19 cellular contexts compared by ENCODE assay signal in genomic region chr1:159825564-159825963, GRCh38. TPM values are rescaled to one million over a fixed set of nuclear protein-coding genes. Genes with fewer than 3 reads are reported as not detected.
DNase-seq lines count a peak whose midpoint lies in the region; ATAC-seq and TF ChIP-seq lines count a peak whose summit lies in the region.
"Had no signal": no experiment of that assay in that cellular context is flagged by ENCODE, and none has a peak within 500 bp of the region (broad histone marks: within the 10 kb centered on the region; RNA-seq: fewer than 3 reads in every experiment).

No MANE protein-coding gene starts in this region.

- peaks cover 19% of the 10 kb centered on the region for H3K4me1 ChIP-seq in CD4-positive, CD25-positive, alpha-beta regulatory T cell (ENCODE audit: control insufficient read depth, insufficient read depth, low read length, poor library complexity, severe bottlenecking)
- peaks cover 31 to 52% of the 10 kb centered on the region in 2 donors for H3K4me1 ChIP-seq in naive thymus-derived CD4-positive, alpha-beta T cell (ENCODE audit: control insufficient read depth in 2 of 2, insufficient read depth in 2 of 2, low read length in 2 of 2)
- H3K4me1 ChIP-seq: SJCRH30, tibial artery had no signal

- POLR2A ChIA-PET in activated CD8-positive, alpha-beta T cell treated with anti-CD3 and anti-CD28 coated beads for 36 hours (lab: Charles Lee) = interaction anchor here (2.1 kb wide), 1 partner anchor 97 kb away, joined by 10 read pairs; no protein-coding TSS in a partner anchor
- POLR2A ChIA-PET in naive thymus-derived CD4-positive, alpha-beta T cell (lab: Charles Lee) = interaction anchor here (0.9 kb wide), 1 partner anchor 48 kb away, joined by 3 read pairs; no protein-coding TSS in a partner anchor

- no peaks in the 10 kb centered on the region for H3K36me3 ChIP-seq in CD4-positive, CD25-positive, alpha-beta regulatory T cell (ENCODE audit: control insufficient read depth, insufficient read depth, low read length)
- H3K36me3 ChIP-seq in naive thymus-derived CD4-positive, alpha-beta T cell (ENCODE audit: control insufficient read depth in 2 of 3, insufficient read depth in 3 of 3, low read length in 3 of 3) = no peaks in the 10 kb centered on the region
- H3K36me3 ChIP-seq in H7 (replicated peaks; ENCODE audit: control insufficient read depth, insufficient read depth, low read length) = no peaks in the 10 kb centered on the region
- H3K36me3 ChIP-seq: heart left ventricle, left ventricle myocardium inferior, SJCRH30, tibial artery had no signal

- no peaks in the 10 kb centered on the region for H3K36me3 Mint-ChIP-seq in CD4-positive, CD25-positive, alpha-beta regulatory T cell
- H3K36me3 Mint-ChIP-seq in activated CD8-positive, alpha-beta T cell treated with anti-CD3 and anti-CD28 coated beads for 36 hours (ENCODE audit: low read depth) = peaks cover 3% of the 10 kb centered on the region
- peaks cover 0 to 30% (median 0%) of the 10 kb centered on the region in 5 donors for H3K36me3 Mint-ChIP-seq in naive thymus-derived CD4-positive, alpha-beta T cell

- CTCF ChIA-PET in activated CD8-positive, alpha-beta T cell treated with anti-CD3 and anti-CD28 coated beads for 36 hours (lab: Charles Lee) = interaction anchor here (1.3 kb wide), 1 partner anchor 65 kb away, joined by 4 read pairs; no protein-coding TSS in a partner anchor
- CTCF ChIA-PET in naive thymus-derived CD4-positive, alpha-beta T cell (lab: Charles Lee) = interaction anchor here (0.6 kb wide), 1 partner anchor 25 kb away, joined by 3 read pairs; no protein-coding TSS in a partner anchor

- no peak for ATAC-seq in CD4-positive, CD25-positive, alpha-beta regulatory T cell (ENCODE audit: low read depth in 2 of 2)
- peak; percentile 2 for ATAC-seq in activated CD8-positive, alpha-beta T cell treated with anti-CD3 and anti-CD28 coated beads for 36 hours
- ATAC-seq in naive thymus-derived CD4-positive, alpha-beta T cell = no peak

- no peak overlapping the region for H3K27ac ChIP-seq in CD4-positive, CD25-positive, alpha-beta regulatory T cell (ENCODE audit: insufficient read depth, low read length, poor library complexity, severe bottlenecking)
- no peak overlapping the region for H3K27ac ChIP-seq in naive thymus-derived CD4-positive, alpha-beta T cell (ENCODE audit: low read depth, low read length)
- H3K27ac ChIP-seq: left ventricle myocardium inferior, SJCRH30, tibial artery had no signal

- intact Hi-C loops in activated CD8-positive, alpha-beta T cell treated with anti-CD3 and anti-CD28 coated beads for 36 hours (cut with micrococcal nuclease) = no loop called here
- intact Hi-C loops in naive thymus-derived CD4-positive, alpha-beta T cell (cut with micrococcal nuclease) = loop anchor here in 1 of 2 donors (5.0 kb wide), 1 partner anchor 43 kb away; the partner anchor contains the start of gene DUSP23

- no peak for DNase-seq in CD4-positive, CD25-positive, alpha-beta regulatory T cell
- DNase-seq in EH (ENCODE audit: low read depth) (peak; percentile 37), NCI-H146 (lab: John Stamatoyannopoulos, UW) (no peak), H7 (no peak), NCI-H69 (lab: John Stamatoyannopoulos, UW) (no peak)
- DNase-seq in activated CD8-positive, alpha-beta T cell treated with anti-CD3 and anti-CD28 coated beads for 36 hours = no peak
- no peak for DNase-seq in naive thymus-derived CD4-positive, alpha-beta T cell
- DNase-seq: activated CD8-positive, alpha-beta memory T cell treated with anti-CD3 and anti-CD28 coated beads, Interleukin-2, amount 50 U/mL, for 48 hours; activated gamma-delta T cell; heart left ventricle; left ventricle myocardium inferior; NCI-H1436 treated with DMSO at 0.1 percent for 48 hours; NCI-H82; occipital lobe; SJCRH30; stimulated activated CD4-positive, alpha-beta T cell treated with anti-CD3 and anti-CD28 coated beads, Interleukin-15, amount 100 ng/mL, for 24 hours; T-helper 9 cell; tibial artery had no signal

- peaks cover 6 to 32% (median 24%) of the 10 kb centered on the region in 4 donors for H3K4me1 Mint-ChIP-seq in CD4-positive, CD25-positive, alpha-beta regulatory T cell
- H3K4me1 Mint-ChIP-seq in activated CD8-positive, alpha-beta T cell treated with anti-CD3 and anti-CD28 coated beads for 36 hours (ENCODE audit: low read depth) = peaks cover 53% of the 10 kb centered on the region
- H3K4me1 Mint-ChIP-seq in naive thymus-derived CD4-positive, alpha-beta T cell = peaks cover 44 to 67% (median 48%) of the 10 kb centered on the region in 7 donors

- H3K27me3 Mint-ChIP-seq in CD4-positive, CD25-positive, alpha-beta regulatory T cell = peaks cover 5% of the 10 kb centered on the region
- H3K27me3 Mint-ChIP-seq in activated CD8-positive, alpha-beta T cell treated with anti-CD3 and anti-CD28 coated beads for 36 hours = no peaks in the 10 kb centered on the region
- peaks cover 0 to 48% (median 0%) of the 10 kb centered on the region in 5 donors for H3K27me3 Mint-ChIP-seq in naive thymus-derived CD4-positive, alpha-beta T cell

- TF ChIP-seq CTCF in activated CD8-positive, alpha-beta T cell treated with anti-CD3 and anti-CD28 coated beads for 36 hours (IDR thresholded peaks at IDR 0.05) = no peak

- H3K4me3 ChIP-seq in CD4-positive, CD25-positive, alpha-beta regulatory T cell (ENCODE audit: low read depth, low read length) = no peak overlapping the region
- H3K4me3 ChIP-seq in naive thymus-derived CD4-positive, alpha-beta T cell (ENCODE audit: low read length) = no peak overlapping the region
- H3K4me3 ChIP-seq in H7 (ENCODE audit: insufficient read depth, low read depth, low read length) = no peak overlapping the region
- H3K4me3 ChIP-seq: left ventricle myocardium inferior, SJCRH30, tibial artery had no signal

- H3K27me3 ChIP-seq in CD4-positive, CD25-positive, alpha-beta regulatory T cell (ENCODE audit: control insufficient read depth, insufficient read depth, low read length) = no peaks in the 10 kb centered on the region
- H3K27me3 ChIP-seq in naive thymus-derived CD4-positive, alpha-beta T cell (ENCODE audit: control insufficient read depth in 2 of 2, insufficient read depth in 2 of 2, low read length in 2 of 2) = no peaks in the 10 kb centered on the region
- peaks cover 24% of the 10 kb centered on the region; the same call in 1 of the 2 replicates for H3K27me3 ChIP-seq in H7 (ENCODE audit: control insufficient read depth, insufficient read depth, low read length)

- H3K9me3 ChIP-seq in CD4-positive, CD25-positive, alpha-beta regulatory T cell (ENCODE audit: control insufficient read depth in 2 of 2, low read length in 2 of 2) = no peaks in the 10 kb centered on the region
- H3K9me3 ChIP-seq in naive thymus-derived CD4-positive, alpha-beta T cell (ENCODE audit: control insufficient read depth in 2 of 3, low read length in 3 of 3) = peaks cover 0 to 7% (median 0%) of the 10 kb centered on the region in 3 experiments
- H3K9me3 ChIP-seq: heart left ventricle, left ventricle myocardium inferior, SJCRH30, tibial artery had no signal

- H3K4me3 Mint-ChIP-seq in CD4-positive, CD25-positive, alpha-beta regulatory T cell = no peak overlapping the region
- H3K4me3 Mint-ChIP-seq in activated CD8-positive, alpha-beta T cell treated with anti-CD3 and anti-CD28 coated beads for 36 hours = no peak overlapping the region
- H3K4me3 Mint-ChIP-seq in naive thymus-derived CD4-positive, alpha-beta T cell = peak overlapping the region in 7 of 10 donors; percentile 28 to 75 (median 61)

- peak overlapping the region in 2 of 3 donors; percentile 11 to 76 for H3K27ac Mint-ChIP-seq in CD4-positive, CD25-positive, alpha-beta regulatory T cell
- H3K27ac Mint-ChIP-seq in activated CD8-positive, alpha-beta T cell treated with anti-CD3 and anti-CD28 coated beads for 36 hours = peak overlapping the region; percentile 88
- H3K27ac Mint-ChIP-seq in naive thymus-derived CD4-positive, alpha-beta T cell = peak overlapping the region in 7 of 9 donors; percentile 1 to 76 (median 65)

- peaks cover 0 to 1% (median 0%) of the 10 kb centered on the region in 7 donors for H3K9me3 Mint-ChIP-seq in CD4-positive, CD25-positive, alpha-beta regulatory T cell
- peaks cover 4% of the 10 kb centered on the region for H3K9me3 Mint-ChIP-seq in activated CD8-positive, alpha-beta T cell treated with anti-CD3 and anti-CD28 coated beads for 36 hours
- H3K9me3 Mint-ChIP-seq in naive thymus-derived CD4-positive, alpha-beta T cell = peaks cover 0 to 16% (median 4%) of the 10 kb centered on the region in 11 donors

RNA-seq across cellular contexts. Expression of gene SLAMF8, which starts 1.1 kb away (rescaled TPM):
- not detected for total RNA-seq in CD4-positive, CD25-positive, alpha-beta regulatory T cell
- under 1 TPM in 1 of 4 donors, not detected in 3; 0.72 TPM for polyA plus RNA-seq in CD4-positive, CD25-positive, alpha-beta regulatory T cell
- total RNA-seq in activated CD8-positive, alpha-beta T cell treated with anti-CD3 and anti-CD28 coated beads for 36 hours = under 1 TPM; 0.54 TPM
- total RNA-seq in naive thymus-derived CD4-positive, alpha-beta T cell = 1 to 10 TPM in 4 of 5 experiments, under 1 TPM in 1; 0.27 to 1.7 (median 1.3) TPM
- polyA plus RNA-seq in naive thymus-derived CD4-positive, alpha-beta T cell = not detected
- total RNA-seq in H7 (2014; rRNA removed; shearing (Covaris generic)) = not detected in 2 replicates
- total RNA-seq: H1, occipital lobe, SJCRH30 had no signal
- polyA plus RNA-seq: H1 had no signal

RNA-seq across cellular contexts. Expression of gene FCRL6, which starts 23.4 kb away (rescaled TPM):
- total RNA-seq in CD4-positive, CD25-positive, alpha-beta regulatory T cell = not detected
- polyA plus RNA-seq in CD4-positive, CD25-positive, alpha-beta regulatory T cell = under 1 TPM in 2 of 4 donors, not detected in 2; 0.08 to 0.25 TPM
- total RNA-seq in activated CD8-positive, alpha-beta T cell treated with anti-CD3 and anti-CD28 coated beads for 36 hours = under 1 TPM in 1 of 2 experiments, not detected in 1; 0.20 TPM
- total RNA-seq in naive thymus-derived CD4-positive, alpha-beta T cell = 10 to 100 TPM in 1 of 5 experiments, 1 to 10 TPM in 1, under 1 TPM in 3; 0.27 to 41.4 (median 0.51) TPM
- under 1 TPM; 0.15 to 0.43 TPM for polyA plus RNA-seq in naive thymus-derived CD4-positive, alpha-beta T cell
- total RNA-seq in H7 (2014; rRNA removed; shearing (Covaris generic)) = not detected in 2 replicates
- total RNA-seq: H1, occipital lobe, SJCRH30 had no signal
- polyA plus RNA-seq: H1, heart left ventricle had no signal

RNA-seq across cellular contexts. Expression of gene VSIG8, which starts 36.9 kb away (rescaled TPM):
- not detected for total RNA-seq in CD4-positive, CD25-positive, alpha-beta regulatory T cell
- not detected for polyA plus RNA-seq in CD4-positive, CD25-positive, alpha-beta regulatory T cell
- total RNA-seq in activated CD8-positive, alpha-beta T cell treated with anti-CD3 and anti-CD28 coated beads for 36 hours = not detected
- not detected for total RNA-seq in naive thymus-derived CD4-positive, alpha-beta T cell
- not detected for polyA plus RNA-seq in naive thymus-derived CD4-positive, alpha-beta T cell
- not detected in 2 replicates for total RNA-seq in H7 (2014; rRNA removed; shearing (Covaris generic))
- total RNA-seq: H1, heart left ventricle, left ventricle myocardium inferior, occipital lobe, SJCRH30 had no signal
- polyA plus RNA-seq: H1 had no signal

RNA-seq across cellular contexts. Expression of gene DUSP23, which starts 44.8 kb away (rescaled TPM):
- total RNA-seq in CD4-positive, CD25-positive, alpha-beta regulatory T cell = 11.1 TPM
- 10 to 100 TPM; 43.7 to 52.0 (median 47.3) TPM for polyA plus RNA-seq in CD4-positive, CD25-positive, alpha-beta regulatory T cell
- total RNA-seq in activated CD8-positive, alpha-beta T cell treated with anti-CD3 and anti-CD28 coated beads for 36 hours = 10 to 100 TPM; 27.2 TPM
- 10 to 100 TPM in 4 of 5 experiments, 1 to 10 TPM in 1; 7.4 to 18.9 (median 12.2) TPM for total RNA-seq in naive thymus-derived CD4-positive, alpha-beta T cell
- polyA plus RNA-seq in naive thymus-derived CD4-positive, alpha-beta T cell = 10 to 100 TPM; 35.0 to 38.0 TPM
- 74.9 and 81.6 TPM in 2 replicates for total RNA-seq in H7 (2014; rRNA removed; shearing (Covaris generic))
- total RNA-seq: SJCRH30 had no signal

Comparison
In these comparisons a context has a peak if more than half of its experiments do, and no peak if none do; other contexts are left out.
1. H3K4me3 Mint-ChIP-seq: peak in naive thymus-derived CD4-positive, alpha-beta T cell (7 of 10); none in CD4-positive, CD25-positive, alpha-beta regulatory T cell (0 of 4) and activated CD8-positive, alpha-beta T cell treated with anti-CD3 and anti-CD28 coated beads for 36 hours (single experiment).
2. Peak in every context shown above with its lines, with median percentiles within 50 percentile points of each other: H3K27ac Mint-ChIP-seq.